ENCODE assay signal across 1 cellular context in the genomic region with DNA sequence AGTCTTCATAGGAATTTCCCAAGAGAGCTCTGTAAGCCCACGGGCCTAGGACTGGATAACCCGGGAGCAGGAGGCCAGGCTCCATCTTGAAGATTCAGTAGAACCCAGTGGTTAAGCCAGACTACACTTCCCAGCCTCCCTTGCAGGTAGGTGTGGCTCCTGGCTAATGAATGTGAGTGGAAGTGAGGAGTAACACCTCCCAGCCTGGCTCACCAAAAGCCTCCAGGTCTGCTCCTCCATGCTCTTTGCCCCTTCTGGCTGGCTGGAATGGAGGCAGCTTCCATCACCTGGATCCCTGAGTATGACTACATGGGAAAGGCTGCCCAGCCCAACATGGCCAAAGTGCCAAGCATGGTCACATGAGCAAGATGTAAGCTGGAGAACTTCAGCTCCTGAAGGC.
TF ChIP-seq lines count a peak whose summit lies in the region.

No MANE protein-coding gene starts in this region.

TF ChIP-seq in K562, 482 proteins besides CTCF, POLR2A, EP300 and RAD21:
- no peak for TF ChIP-seq E2F5 (CRISPR knock-in tag; IDR thresholded peaks at IDR 0.05)
- TF ChIP-seq USF1 (CRISPR knock-in tag; IDR thresholded peaks at IDR 0.05) = 0 out of 2 replicates have a peak, but pooled peaks have one; percentile 31
- peak; percentile 74 for TF ChIP-seq ZNF143 (CRISPR knock-in tag; IDR thresholded peaks at IDR 0.05)
- TF ChIP-seq YY1 (IDR thresholded peaks at IDR 0.05; ENCODE audit: borderline replicate concordance in 1 of 3, control insufficient read depth in 1 of 3, extremely low read depth in 1 of 3, insufficient read depth in 3 of 3, insufficient read length in 1 of 3, insufficient replicate concordance in 2 of 3, low read depth in 1 of 3, low read length in 2 of 3) = peak in 2 of 3 experiments; percentile 42 to 69
- TF ChIP-seq ZNF311 (CRISPR knock-in tag; IDR thresholded peaks at IDR 0.05) = no peak
- no peak for TF ChIP-seq JUN (IDR thresholded peaks at IDR 0.05; ENCODE audit: borderline replicate concordance, low read depth, low read length)
- TF ChIP-seq JUN (CRISPR knock-in tag; IDR thresholded peaks at IDR 0.05; ENCODE audit: borderline replicate concordance) = no peak
- TF ChIP-seq HCFC1 (IDR thresholded peaks at IDR 0.05; ENCODE audit: low read depth, low read length) = peak; percentile 78
- TF ChIP-seq TCFL5 (CRISPR knock-in tag; conservative IDR thresholded peaks at IDR 0.05) = no peak
- no peak for TF ChIP-seq PRPF4 (IDR thresholded peaks at IDR 0.05; ENCODE audit: insufficient read depth, low read depth, low read length, poor library complexity, severe bottlenecking)
